In genomic region chr9:90827181-90827866, GRCh38 we compare ENCODE assay signal across 1 cellular context.
TF ChIP-seq lines count a peak whose summit lies in the region.

No MANE protein-coding gene starts in this region.

TF ChIP-seq in WTC11, 78 proteins besides CTCF, POLR2A, EP300 and RAD21 (continued from another document):
- TF ChIP-seq NR2C2 (CRISPR knock-in tag; IDR thresholded peaks at IDR 0.05) (no peak), HMGA2 (CRISPR knock-in tag; IDR thresholded peaks at IDR 0.05) (no peak), ZNF138 (CRISPR knock-in tag; conservative IDR thresholded peaks at IDR 0.05) (no peak), AR (CRISPR knock-in tag; IDR thresholded peaks at IDR 0.05) (no peak), ZNF121 (CRISPR knock-in tag; IDR thresholded peaks at IDR 0.05) (no peak), ZNF219 (CRISPR knock-in tag; IDR thresholded peaks at IDR 0.05; ENCODE audit: borderline replicate concordance) (no peak), ZNF396 (CRISPR knock-in tag; IDR thresholded peaks at IDR 0.05; ENCODE audit: borderline replicate concordance) (no peak)
